4 cellular contexts compared by ENCODE assay signal in genomic region chr13:70235565-70235964, GRCh38.
"Had no signal": no experiment of that assay in that cellular context is flagged by ENCODE, and none has a peak within 500 bp of the region (broad histone marks: within the 10 kb centered on the region; RNA-seq: fewer than 3 reads in every experiment).

No MANE protein-coding gene starts in this region.

- ATAC-seq: HepG2, K562 had no signal

- H3K27ac ChIP-seq: HL-60, KMS-11 had no signal

- H3K4me2 ChIP-seq: KMS-11 had no signal

- H3K9ac ChIP-seq: KMS-11 had no signal

- H3K4me3 ChIP-seq: K562 had no signal
